In genomic region chr1:240404286-240404685, GRCh38 we compare ENCODE assay signal across 28 cellular contexts.
"Had no signal": no experiment of that assay in that cellular context is flagged by ENCODE, and none has a peak within 500 bp of the region (broad histone marks: within the 10 kb centered on the region; RNA-seq: fewer than 3 reads in every experiment).

No MANE protein-coding gene starts in this region.

- H3K4me1 Mint-ChIP-seq: activated CD4-positive, alpha-beta T cell treated with anti-CD3 and anti-CD28 coated beads, Interleukin-2, amount 10 ng/mL, durations not matched to agents 7 days and 5 days; activated T-helper 17 cell treated with anti-CD3 and anti-CD28 coated beads, Interleukin-2, amount 50 U/mL, for 72 hours; naive thymus-derived CD4-positive, alpha-beta T cell; T-helper 17 cell had no signal

- H3K9me3 Mint-ChIP-seq: activated CD8-positive, alpha-beta T cell treated with anti-CD3 and anti-CD28 coated beads for 36 hours; activated T-cell treated with anti-CD3 and anti-CD28 coated beads, Interleukin-2, amount 50 U/mL, for 4 hours; activated T-helper 17 cell treated with anti-CD3 and anti-CD28 coated beads, Interleukin-2, amount 50 U/mL, for 72 hours; endodermal cell; WTC11 had no signal

- H3K4me1 ChIP-seq: breast epithelium, suprapubic skin, tibial nerve had no signal

- H3K36me3 Mint-ChIP-seq: naive thymus-derived CD4-positive, alpha-beta T cell; WTC11 had no signal

- H3K4me3 Mint-ChIP-seq: activated CD4-positive, alpha-beta T cell treated with anti-CD3 and anti-CD28 coated beads, Interleukin-2, amount 10 ng/mL, durations not matched to agents 7 days and 5 days; activated CD8-positive, alpha-beta T cell treated with anti-CD3 and anti-CD28 coated beads for 36 hours; activated T-cell treated with anti-CD3 and anti-CD28 coated beads, Interleukin-2, amount 50 U/mL, for 4 hours; activated T-helper 17 cell treated with anti-CD3 and anti-CD28 coated beads, Interleukin-2, amount 50 U/mL, for 72 hours; endodermal cell; naive thymus-derived CD4-positive, alpha-beta T cell; T-helper 17 cell; WTC11 had no signal

- H3K27me3 ChIP-seq: breast epithelium, ovary, suprapubic skin, tibial nerve had no signal

- H3K27me3 Mint-ChIP-seq: activated CD4-positive, alpha-beta T cell treated with anti-CD3 and anti-CD28 coated beads, Interleukin-2, amount 10 ng/mL, durations not matched to agents 7 days and 5 days; activated CD8-positive, alpha-beta T cell treated with anti-CD3 and anti-CD28 coated beads for 36 hours; progenitor cell of endocrine pancreas had no signal

- FAIRE-seq: frontal cortex, keratinocyte, small intestine had no signal

- H3K4me3 ChIP-seq: breast epithelium, ovary, suprapubic skin, tibial nerve had no signal

- H3K36me3 ChIP-seq: breast epithelium, ovary, suprapubic skin, tibial nerve had no signal

- H3K9me3 ChIP-seq: breast epithelium, ovary, suprapubic skin, tibial nerve had no signal

- H3K27ac ChIP-seq: breast epithelium, ovary, suprapubic skin had no signal

- H3K27ac Mint-ChIP-seq: activated CD4-positive, alpha-beta T cell treated with anti-CD3 and anti-CD28 coated beads, Interleukin-2, amount 10 ng/mL, durations not matched to agents 7 days and 5 days; activated CD8-positive, alpha-beta T cell treated with anti-CD3 and anti-CD28 coated beads for 36 hours; activated T-helper 17 cell treated with anti-CD3 and anti-CD28 coated beads, Interleukin-2, amount 50 U/mL, for 72 hours; endodermal cell; naive thymus-derived CD4-positive, alpha-beta T cell; T-helper 17 cell; WTC11 had no signal

- DNase-seq: activated CD4-positive, alpha-beta T cell treated with anti-CD3 and anti-CD28 coated beads for 1 hour; activated CD4-positive, alpha-beta T cell treated with anti-CD3 and anti-CD28 coated beads, Interleukin-2, amount 10 ng/mL, durations not matched to agents 7 days and 5 days; activated CD8-positive, alpha-beta T cell treated with anti-CD3 and anti-CD28 coated beads for 36 hours; activated gamma-delta T cell treated with Interleukin-2 at 50 U/mL for 16 hours; activated naive CD4-positive, alpha-beta T cell treated with anti-CD3 and anti-CD28 coated beads, Interleukin-2, amount 50 U/mL, for 16 hours; activated T-cell treated with anti-CD3 and anti-CD28 coated beads, Interleukin-2, amount 50 U/mL, for 4 hours; amygdala; central memory CD4-positive, alpha-beta T cell; endodermal cell; glutamatergic neuron; hippocampal formation; left cardiac atrium; left ventricle myocardium superior; naive thymus-derived CD4-positive, alpha-beta T cell; ovary; small intestine; stimulated activated CD4-positive, alpha-beta T cell treated with anti-CD3 and anti-CD28 coated beads, Interleukin-2, amount 100 ng/mL, for 24 hours; stimulated activated naive CD4-positive, alpha-beta T cell; T-helper 17 cell; T1000 had no signal
